Comparison of ENCODE assay signal across 28 cellular contexts in genomic region chr7:83918142-83918541, GRCh38.
"Had no signal": no experiment of that assay in that cellular context is flagged by ENCODE, and none has a peak within 500 bp of the region (broad histone marks: within the 10 kb centered on the region; RNA-seq: fewer than 3 reads in every experiment).

No MANE protein-coding gene starts in this region.

- DNase-seq: activated B cell treated with CpG ODN at 0.5 μM for 24 hours; activated CD4-positive, alpha-beta memory T cell treated with anti-CD3 and anti-CD28 coated beads, Interleukin-2, amount 10 ng/mL, durations not matched to agents 7 days and 5 days; activated CD4-positive, alpha-beta T cell treated with anti-CD3 and anti-CD28 coated beads, Interleukin-2, amount 10 ng/mL, durations not matched to agents 24 days and 14 days; activated CD4-positive, alpha-beta T cell treated with anti-CD3 and anti-CD28 coated beads, Interleukin-2, amount 50 U/mL, for 4 hours; activated CD8-positive, alpha-beta memory T cell treated with anti-CD3 and anti-CD28 coated beads, Interleukin-2, amount 50 U/mL, for 48 hours; activated gamma-delta T cell; activated naive CD4-positive, alpha-beta T cell; activated naive CD4-positive, alpha-beta T cell treated with anti-CD3 and anti-CD28 coated beads, Interleukin-2, amount 10 ng/mL, durations not matched to agents 7 days and 5 days; activated naive CD8-positive, alpha-beta T cell treated with anti-CD3 and anti-CD28 coated beads, Interleukin-2, amount 10 ng/mL, durations not matched to agents 7 days and 5 days; activated T-cell treated with anti-CD3 and anti-CD28 coated beads for 4 hours; activated T-cell treated with anti-CD3 and anti-CD28 coated beads, Interleukin-2, amount 50 U/mL, for 24 hours; activated T-cell treated with anti-CD3 and anti-CD28 coated beads, Interleukin-2, amount 50 U/mL, for 72 hours; amniotic stem cell; anterior cingulate cortex; brain microvascular endothelial cell; dorsolateral prefrontal cortex; effector memory CD4-positive, alpha-beta T cell; endodermal cell; foreskin fibroblast; heart left ventricle; T1000; WERI-Rb-1 had no signal

- ATAC-seq: activated CD4-positive, CD25-positive, alpha-beta regulatory T cell treated with anti-CD3 and anti-CD28 coated beads, Interleukin-2, amount 50 U/mL, for 24 hours; activated naive CD4-positive, alpha-beta T cell treated with anti-CD3 and anti-CD28 coated beads, Interleukin-2, amount 50 U/mL, for 72 hours; activated T-cell treated with anti-CD3 and anti-CD28 coated beads, Interleukin-2, amount 50 U/mL, for 72 hours; esophagus mucosa; heart left ventricle had no signal

- FAIRE-seq: astrocyte, bronchial epithelial cell, frontal cortex had no signal
